Comparison of ENCODE assay signal across 8 cellular contexts in genomic region chr7:149147072-149147729, GRCh38. TPM values are rescaled to one million over a fixed set of nuclear protein-coding genes. Genes with fewer than 3 reads are reported as not detected.
DNase-seq lines count a peak whose midpoint lies in the region; ATAC-seq, FAIRE-seq and TF ChIP-seq lines count a peak whose summit lies in the region.

Gene ZNF398 (plus strand): TSS chr7:149147453. CDS start chr7:149147743, 290 bp downstream.

- TF ChIP-seq CTCF in AG04449 (IDR thresholded peaks at IDR 0.05; ENCODE audit: insufficient read depth, low read length, missing control alignments) (peak; percentile 47), WTC11 (IDR thresholded peaks at IDR 0.05) (peak; percentile 88), bronchial epithelial cell (IDR thresholded peaks at IDR 0.05; ENCODE audit: insufficient read depth, low read length, severe bottlenecking) (peak; percentile 37)

- peaks cover 10% of the 10 kb centered on the region for H3K36me3 Mint-ChIP-seq in WTC11

- H3K36me3 ChIP-seq in bronchial epithelial cell (ENCODE audit: control insufficient read depth, insufficient read depth, low read length) = no peaks in the 10 kb centered on the region

- DNase-seq in AG04449 (ENCODE audit: low read depth, low spot score) = no peak
- DNase-seq in NCI-H2196 (lab: John Stamatoyannopoulos, UW; ENCODE audit: unreplicated experiment) = peak; percentile 86
- peak; percentile 65 for DNase-seq in WTC11 (ENCODE audit: low spot score)
- peak; percentile 34 for DNase-seq in bronchial epithelial cell (ENCODE audit: low read depth)
- DNase-seq in iris pigment epithelial cell (ENCODE audit: low read depth) = peak; percentile 74
- DNase-seq in stimulated activated CD4-positive, alpha-beta T cell treated with anti-CD3 and anti-CD28 coated beads, Interleukin-12 subunit alpha, Interleukin-12 subunit beta, amount 100 ng/mL, for 4 hours = peak; percentile 79

- no peaks in the 10 kb centered on the region for H3K27me3 ChIP-seq in bronchial epithelial cell (ENCODE audit: control insufficient read depth, insufficient read depth, low read length)

- POLR2A ChIA-PET in AG04449 (lab: Yijun Ruan, JAX) = interaction anchor here (0.6 to 1.9 kb wide), 8 partner anchors 9 to 1892 kb away, joined by 3 to 26 read pairs (median 3); partner anchors contain the start of genes ZNF282, ZNF425 and ZNF783
- POLR2A ChIA-PET in WTC11 (lab: Charles Lee) = interaction anchor here (0.6 to 4.3 kb wide), 7 partner anchors 10 to 82 kb away, joined by 3 to 35 read pairs (median 5); partner anchors contain the start of genes ZNF282 and ZNF425

- no peaks in the 10 kb centered on the region for H3K9me3 Mint-ChIP-seq in WTC11

- ATAC-seq in GM18520 (IDR thresholded peaks at IDR 0.05; ENCODE audit: unreplicated experiment) (peak; percentile 64), HG03045 (IDR thresholded peaks at IDR 0.05; ENCODE audit: unreplicated experiment) (peak; percentile 80), WTC11 (peak; percentile 34)

- CTCF ChIA-PET in AG04449 (lab: Yijun Ruan, JAX) (interaction anchor here (0.7 to 4.5 kb wide), 30 partner anchors 8 to 621 kb away, joined by 3 to 42 read pairs (median 6); partner anchors contain the start of genes ZNF282, ZNF425 and ZNF783), WTC11 (lab: Charles Lee) (interaction anchor here (0.7 to 4.4 kb wide), 21 partner anchors 10 to 210 kb away, joined by 3 to 40 read pairs (median 3); partner anchors contain the start of genes ZNF282, ZNF425 and ZNF783)

- H3K4me3 Mint-ChIP-seq in WTC11 = peak within 1 kb of the TSS; percentile 91

- no peak for FAIRE-seq in bronchial epithelial cell (lab: Jason Lieb, UNC)

- H3K4me3 ChIP-seq in AG04449 (ENCODE audit: low read depth, low read length) = peak within 1 kb of the TSS; percentile 80
- peak within 1 kb of the TSS; percentile 70 for H3K4me3 ChIP-seq in bronchial epithelial cell (ENCODE audit: low read depth, low read length)

- peak within 1 kb of the TSS; percentile 99 for H3K27ac Mint-ChIP-seq in WTC11

- no peaks in the 10 kb centered on the region for H3K27me3 Mint-ChIP-seq in WTC11 (ENCODE audit: low read depth)

- H3K4me1 Mint-ChIP-seq in WTC11 = peaks cover 62% of the 10 kb centered on the region

TF ChIP-seq in WTC11, 78 proteins besides CTCF, POLR2A, EP300 and RAD21 (continues in another document):
- no peak for TF ChIP-seq RORB (CRISPR knock-in tag; IDR thresholded peaks at IDR 0.05)
- TF ChIP-seq, protein P1, sequence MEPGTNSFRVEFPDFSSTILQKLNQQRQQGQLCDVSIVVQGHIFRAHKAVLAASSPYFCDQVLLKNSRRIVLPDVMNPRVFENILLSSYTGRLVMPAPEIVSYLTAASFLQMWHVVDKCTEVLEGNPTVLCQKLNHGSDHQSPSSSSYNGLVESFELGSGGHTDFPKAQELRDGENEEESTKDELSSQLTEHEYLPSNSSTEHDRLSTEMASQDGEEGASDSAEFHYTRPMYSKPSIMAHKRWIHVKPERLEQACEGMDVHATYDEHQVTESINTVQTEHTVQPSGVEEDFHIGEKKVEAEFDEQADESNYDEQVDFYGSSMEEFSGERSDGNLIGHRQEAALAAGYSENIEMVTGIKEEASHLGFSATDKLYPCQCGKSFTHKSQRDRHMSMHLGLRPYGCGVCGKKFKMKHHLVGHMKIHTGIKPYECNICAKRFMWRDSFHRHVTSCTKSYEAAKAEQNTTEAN (CRISPR knock-in tag; IDR thresholded peaks at IDR 0.05) = 0 out of 2 replicates have a peak, but pooled peaks have one; percentile 29
- TF ChIP-seq, protein P2, sequence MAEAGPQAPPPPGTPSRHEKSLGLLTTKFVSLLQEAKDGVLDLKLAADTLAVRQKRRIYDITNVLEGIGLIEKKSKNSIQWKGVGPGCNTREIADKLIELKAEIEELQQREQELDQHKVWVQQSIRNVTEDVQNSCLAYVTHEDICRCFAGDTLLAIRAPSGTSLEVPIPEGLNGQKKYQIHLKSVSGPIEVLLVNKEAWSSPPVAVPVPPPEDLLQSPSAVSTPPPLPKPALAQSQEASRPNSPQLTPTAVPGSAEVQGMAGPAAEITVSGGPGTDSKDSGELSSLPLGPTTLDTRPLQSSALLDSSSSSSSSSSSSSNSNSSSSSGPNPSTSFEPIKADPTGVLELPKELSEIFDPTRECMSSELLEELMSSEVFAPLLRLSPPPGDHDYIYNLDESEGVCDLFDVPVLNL (CRISPR knock-in tag; IDR thresholded peaks at IDR 0.05; ENCODE audit: borderline replicate concordance, low read depth) = no peak
- 0 out of 2 replicates have a peak, but pooled peaks have one; percentile 16 for TF ChIP-seq IRF1 (CRISPR knock-in tag; IDR thresholded peaks at IDR 0.05)
- TF ChIP-seq FOXJ3 (CRISPR knock-in tag; IDR thresholded peaks at IDR 0.05; ENCODE audit: borderline replicate concordance) = no peak
- 0 out of 2 replicates have a peak, but pooled peaks have one; percentile 28 for TF ChIP-seq ZNF219 (CRISPR knock-in tag; IDR thresholded peaks at IDR 0.05; ENCODE audit: borderline replicate concordance)
- TF ChIP-seq, protein P3, sequence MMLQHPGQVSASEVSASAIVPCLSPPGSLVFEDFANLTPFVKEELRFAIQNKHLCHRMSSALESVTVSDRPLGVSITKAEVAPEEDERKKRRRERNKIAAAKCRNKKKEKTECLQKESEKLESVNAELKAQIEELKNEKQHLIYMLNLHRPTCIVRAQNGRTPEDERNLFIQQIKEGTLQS (CRISPR knock-in tag; conservative IDR thresholded peaks at IDR 0.05) = no peak
- TF ChIP-seq, protein P4, sequence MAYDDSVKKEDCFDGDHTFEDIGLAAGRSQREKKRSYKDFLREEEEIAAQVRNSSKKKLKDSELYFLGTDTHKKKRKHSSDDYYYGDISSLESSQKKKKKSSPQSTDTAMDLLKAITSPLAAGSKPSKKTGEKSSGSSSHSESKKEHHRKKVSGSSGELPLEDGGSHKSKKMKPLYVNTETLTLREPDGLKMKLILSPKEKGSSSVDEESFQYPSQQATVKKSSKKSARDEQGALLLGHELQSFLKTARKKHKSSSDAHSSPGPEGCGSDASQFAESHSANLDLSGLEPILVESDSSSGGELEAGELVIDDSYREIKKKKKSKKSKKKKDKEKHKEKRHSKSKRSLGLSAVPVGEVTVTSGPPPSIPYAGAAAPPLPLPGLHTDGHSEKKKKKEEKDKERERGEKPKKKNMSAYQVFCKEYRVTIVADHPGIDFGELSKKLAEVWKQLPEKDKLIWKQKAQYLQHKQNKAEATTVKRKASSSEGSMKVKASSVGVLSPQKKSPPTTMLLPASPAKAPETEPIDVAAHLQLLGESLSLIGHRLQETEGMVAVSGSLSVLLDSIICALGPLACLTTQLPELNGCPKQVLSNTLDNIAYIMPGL (CRISPR knock-in tag; IDR thresholded peaks at IDR 0.05) = peak; percentile 80; the same call in 1 of the 2 replicates
- TF ChIP-seq ESRRA (CRISPR knock-in tag; IDR thresholded peaks at IDR 0.05; ENCODE audit: borderline replicate concordance) = peak; percentile 85; the same call in 1 of the 2 replicates
- peak; percentile 76 for TF ChIP-seq KAT7 (CRISPR knock-in tag; IDR thresholded peaks at IDR 0.05; ENCODE audit: borderline replicate concordance)
- TF ChIP-seq ZNF416 (CRISPR knock-in tag; IDR thresholded peaks at IDR 0.05) = 0 out of 2 replicates have a peak, but pooled peaks have one; percentile 72
- peak; percentile 82 for TF ChIP-seq ZNF281 (CRISPR knock-in tag; IDR thresholded peaks at IDR 0.05)
- peak; percentile 55; the same call in 1 of the 2 replicates for TF ChIP-seq ZNF121 (CRISPR knock-in tag; IDR thresholded peaks at IDR 0.05)
- no peak for TF ChIP-seq NFATC4 (CRISPR knock-in tag; IDR thresholded peaks at IDR 0.05)
- TF ChIP-seq SP1 (CRISPR knock-in tag; conservative IDR thresholded peaks at IDR 0.05) = peak; percentile 63
- TF ChIP-seq EMX1 (CRISPR knock-in tag; IDR thresholded peaks at IDR 0.05) = 0 out of 2 replicates have a peak, but pooled peaks have one; percentile 29
- TF ChIP-seq MYBL2 (CRISPR knock-in tag; IDR thresholded peaks at IDR 0.05) = 0 out of 2 replicates have a peak, but pooled peaks have one; percentile 33

RNA-seq across cellular contexts. Expression of gene ZNF398, which starts in this region (rescaled TPM):
- total RNA-seq in WTC11 (2021) (57.8 to 63.2 TPM (median 58.9 TPM) in 3 replicates), bronchial epithelial cell (10.0 and 12.5 TPM in 2 replicates)

Comparison
In these comparisons a context has a peak if more than half of its experiments do, and no peak if none do; other contexts are left out.
1. CTCF ChIP-seq: peak in every context shown above with its lines; median percentile 88 in WTC11; 47 in AG04449; 37 in bronchial epithelial cell.